1 cellular context compared by ENCODE assay signal in genomic region chr6:134508862-134509498, GRCh38.
TF ChIP-seq lines count a peak whose summit lies in the region.

No MANE protein-coding gene starts in this region.

TF ChIP-seq in HCT116, 20 proteins besides CTCF, POLR2A, EP300 and RAD21 (continued from another document):
- TF ChIP-seq REST (IDR thresholded peaks at IDR 0.05; ENCODE audit: low read depth) (no peak), SRF (IDR thresholded peaks at IDR 0.05; ENCODE audit: low read depth) (no peak)
TF ChIP-seq in HCT116: peak in this region for 0.
